Comparison of ENCODE assay signal across 1 cellular context in the genomic region with DNA sequence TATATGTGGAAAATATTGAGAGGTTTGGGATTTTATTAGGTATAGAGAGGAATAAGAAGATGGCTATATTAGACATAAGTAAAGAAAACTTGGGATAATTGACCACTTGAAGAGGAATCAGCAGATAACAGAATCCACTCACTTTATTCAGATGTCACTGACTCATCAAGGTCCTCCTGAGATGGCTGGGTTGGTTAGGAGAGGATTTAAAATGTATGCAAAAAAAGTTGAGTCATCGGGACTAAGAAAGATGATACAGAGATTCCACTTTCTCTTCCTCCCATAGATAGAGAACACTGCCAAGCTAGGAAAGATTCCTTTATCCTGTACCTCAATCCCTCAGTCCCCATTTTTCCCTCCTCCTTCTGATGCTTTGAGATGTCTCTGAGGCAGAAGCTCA.
TF ChIP-seq lines count a peak whose summit lies in the region.

A gene (minus strand): TSS at position 288 of the 400 bp plus-strand sequence. CDS start 3,981 bp downstream, outside the sequence.

TF ChIP-seq in H1, 55 proteins besides CTCF, POLR2A, EP300 and RAD21:
- TF ChIP-seq TCF12 (IDR thresholded peaks at IDR 0.05; ENCODE audit: low read depth, low read length): no peak
- TF ChIP-seq CBX8 (IDR thresholded peaks at IDR 0.05; ENCODE audit: borderline replicate concordance, low read depth, low read length): no peak
- no peak for TF ChIP-seq POU5F1 (IDR thresholded peaks at IDR 0.05; ENCODE audit: low read depth, low read length)
- TF ChIP-seq KDM1A (IDR thresholded peaks at IDR 0.05; ENCODE audit: borderline replicate concordance, low read length): no peak
- no peak for TF ChIP-seq ZNF274 (IDR thresholded peaks at IDR 0.05; ENCODE audit: borderline replicate concordance, extremely low read depth, low read length)
- no peak for TF ChIP-seq EZH2 (IDR thresholded peaks at IDR 0.05; ENCODE audit: low read depth, low read length, severe bottlenecking)
- TF ChIP-seq TAF7 (optimal IDR thresholded peaks at IDR 0.05; ENCODE audit: borderline replicate concordance, low read depth, low read length): no peak
- TF ChIP-seq GABPA (IDR thresholded peaks at IDR 0.05; ENCODE audit: borderline replicate concordance, insufficient read depth, low read length): no peak
- no peak for TF ChIP-seq BCL11A (IDR thresholded peaks at IDR 0.05; ENCODE audit: low read depth in 2 of 2, low read length in 2 of 2)
- TF ChIP-seq FOSL1 (IDR thresholded peaks at IDR 0.05; ENCODE audit: insufficient read depth, low read depth, low read length): no peak
- TF ChIP-seq CHD1 (IDR thresholded peaks at IDR 0.05; ENCODE audit: low read depth, low read length): no peak
- TF ChIP-seq EGR1 (IDR thresholded peaks at IDR 0.05; ENCODE audit: borderline replicate concordance, low read depth, low read length): no peak
- no peak for TF ChIP-seq POLR2AphosphoS5 (IDR thresholded peaks at IDR 0.05; ENCODE audit: low read depth, low read length)
- no peak for TF ChIP-seq NANOG (IDR thresholded peaks at IDR 0.05; ENCODE audit: insufficient read depth, low read depth, low read length, poor library complexity, severe bottlenecking)
TF ChIP-seq in H1: peak in this region for 0.
